In genomic region chr11:769887-770641, GRCh38 we compare ENCODE assay signal across 1 cellular context.
TF ChIP-seq lines count a peak whose summit lies in the region.

No MANE protein-coding gene starts in this region.

TF ChIP-seq in HepG2, 621 proteins besides CTCF, POLR2A, EP300 and RAD21 (continued from another document):
- TF ChIP-seq, protein P1, sequence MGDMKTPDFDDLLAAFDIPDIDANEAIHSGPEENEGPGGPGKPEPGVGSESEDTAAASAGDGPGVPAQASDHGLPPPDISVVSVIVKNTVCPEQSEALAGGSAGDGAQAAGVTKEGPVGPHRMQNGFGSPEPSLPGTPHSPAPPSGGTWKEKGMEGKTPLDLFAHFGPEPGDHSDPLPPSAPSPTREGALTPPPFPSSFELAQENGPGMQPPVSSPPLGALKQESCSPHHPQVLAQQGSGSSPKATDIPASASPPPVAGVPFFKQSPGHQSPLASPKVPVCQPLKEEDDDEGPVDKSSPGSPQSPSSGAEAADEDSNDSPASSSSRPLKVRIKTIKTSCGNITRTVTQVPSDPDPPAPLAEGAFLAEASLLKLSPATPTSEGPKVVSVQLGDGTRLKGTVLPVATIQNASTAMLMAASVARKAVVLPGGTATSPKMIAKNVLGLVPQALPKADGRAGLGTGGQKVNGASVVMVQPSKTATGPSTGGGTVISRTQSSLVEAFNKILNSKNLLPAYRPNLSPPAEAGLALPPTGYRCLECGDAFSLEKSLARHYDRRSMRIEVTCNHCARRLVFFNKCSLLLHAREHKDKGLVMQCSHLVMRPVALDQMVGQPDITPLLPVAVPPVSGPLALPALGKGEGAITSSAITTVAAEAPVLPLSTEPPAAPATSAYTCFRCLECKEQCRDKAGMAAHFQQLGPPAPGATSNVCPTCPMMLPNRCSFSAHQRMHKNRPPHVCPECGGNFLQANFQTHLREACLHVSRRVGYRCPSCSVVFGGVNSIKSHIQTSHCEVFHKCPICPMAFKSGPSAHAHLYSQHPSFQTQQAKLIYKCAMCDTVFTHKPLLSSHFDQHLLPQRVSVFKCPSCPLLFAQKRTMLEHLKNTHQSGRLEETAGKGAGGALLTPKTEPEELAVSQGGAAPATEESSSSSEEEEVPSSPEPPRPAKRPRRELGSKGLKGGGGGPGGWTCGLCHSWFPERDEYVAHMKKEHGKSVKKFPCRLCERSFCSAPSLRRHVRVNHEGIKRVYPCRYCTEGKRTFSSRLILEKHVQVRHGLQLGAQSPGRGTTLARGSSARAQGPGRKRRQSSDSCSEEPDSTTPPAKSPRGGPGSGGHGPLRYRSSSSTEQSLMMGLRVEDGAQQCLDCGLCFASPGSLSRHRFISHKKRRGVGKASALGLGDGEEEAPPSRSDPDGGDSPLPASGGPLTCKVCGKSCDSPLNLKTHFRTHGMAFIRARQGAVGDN (CRISPR knock-in tag; IDR thresholded peaks at IDR 0.05) = peak; percentile 40
- TF ChIP-seq REST (IDR thresholded peaks at IDR 0.05; ENCODE audit: borderline replicate concordance in 1 of 2, low read depth in 1 of 2, low read length in 2 of 2) (no peak), MEIS2 (CRISPR knock-in tag; IDR thresholded peaks at IDR 0.05) (no peak), ZNF557 (CRISPR knock-in tag; IDR thresholded peaks at IDR 0.05) (no peak), ZNF629 (CRISPR knock-in tag; conservative IDR thresholded peaks at IDR 0.05) (no peak), ZFP90 (CRISPR knock-in tag; IDR thresholded peaks at IDR 0.05; ENCODE audit: borderline replicate concordance) (no peak), MLLT10 (CRISPR knock-in tag; IDR thresholded peaks at IDR 0.05) (no peak)
- TF ChIP-seq, protein P2, sequence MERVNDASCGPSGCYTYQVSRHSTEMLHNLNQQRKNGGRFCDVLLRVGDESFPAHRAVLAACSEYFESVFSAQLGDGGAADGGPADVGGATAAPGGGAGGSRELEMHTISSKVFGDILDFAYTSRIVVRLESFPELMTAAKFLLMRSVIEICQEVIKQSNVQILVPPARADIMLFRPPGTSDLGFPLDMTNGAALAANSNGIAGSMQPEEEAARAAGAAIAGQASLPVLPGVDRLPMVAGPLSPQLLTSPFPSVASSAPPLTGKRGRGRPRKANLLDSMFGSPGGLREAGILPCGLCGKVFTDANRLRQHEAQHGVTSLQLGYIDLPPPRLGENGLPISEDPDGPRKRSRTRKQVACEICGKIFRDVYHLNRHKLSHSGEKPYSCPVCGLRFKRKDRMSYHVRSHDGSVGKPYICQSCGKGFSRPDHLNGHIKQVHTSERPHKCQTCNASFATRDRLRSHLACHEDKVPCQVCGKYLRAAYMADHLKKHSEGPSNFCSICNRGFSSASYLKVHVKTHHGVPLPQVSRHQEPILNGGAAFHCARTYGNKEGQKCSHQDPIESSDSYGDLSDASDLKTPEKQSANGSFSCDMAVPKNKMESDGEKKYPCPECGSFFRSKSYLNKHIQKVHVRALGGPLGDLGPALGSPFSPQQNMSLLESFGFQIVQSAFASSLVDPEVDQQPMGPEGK (CRISPR knock-in tag; IDR thresholded peaks at IDR 0.05) = peak; percentile 93
